Comparison of ENCODE assay signal across 1 cellular context in the genomic region with DNA sequence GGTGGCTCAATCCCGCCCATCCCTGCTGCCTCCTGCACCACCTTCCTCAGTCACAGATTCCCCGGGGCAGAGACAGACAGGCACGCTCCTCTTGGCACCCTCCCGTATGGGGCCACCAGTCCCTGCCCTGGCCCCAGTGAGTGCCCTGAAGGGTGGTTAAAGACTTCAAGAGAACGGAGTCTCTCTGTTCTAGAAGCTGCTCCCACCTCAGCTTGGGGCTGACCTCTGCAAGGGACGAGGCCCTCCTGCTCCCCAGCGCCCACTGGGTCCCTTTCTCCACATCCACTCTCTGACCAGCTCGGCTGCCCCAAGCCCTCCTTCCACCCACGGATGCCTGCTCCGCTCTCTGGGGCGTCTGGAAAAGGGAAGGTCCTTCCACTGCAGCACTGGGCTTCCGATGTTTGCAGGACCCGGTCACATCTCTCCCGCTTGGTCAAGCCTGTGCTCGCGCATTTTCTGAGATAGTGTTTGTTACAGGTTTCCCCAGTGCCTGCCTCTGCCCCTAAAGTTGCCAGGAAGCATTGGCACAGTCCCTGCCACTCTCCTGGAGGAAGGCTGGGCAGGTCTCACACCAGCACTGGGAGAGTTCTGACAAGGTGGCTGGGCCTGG.
TF ChIP-seq lines count a peak whose summit lies in the region.

No MANE protein-coding gene starts in this region.

TF ChIP-seq in H1, 55 proteins besides CTCF, POLR2A, EP300 and RAD21 (continued from another document):
- TF ChIP-seq TAF7 (optimal IDR thresholded peaks at IDR 0.05; ENCODE audit: borderline replicate concordance, low read depth, low read length): no peak
- no peak for TF ChIP-seq TCF12 (IDR thresholded peaks at IDR 0.05; ENCODE audit: low read depth, low read length)
- no peak for TF ChIP-seq NANOG (IDR thresholded peaks at IDR 0.05; ENCODE audit: insufficient read depth, low read depth, low read length, poor library complexity, severe bottlenecking)
- TF ChIP-seq SIRT6 (IDR thresholded peaks at IDR 0.05; ENCODE audit: low read length): no peak
- TF ChIP-seq POLR2AphosphoS5 (IDR thresholded peaks at IDR 0.05; ENCODE audit: low read depth, low read length): no peak
- TF ChIP-seq, protein P1, sequence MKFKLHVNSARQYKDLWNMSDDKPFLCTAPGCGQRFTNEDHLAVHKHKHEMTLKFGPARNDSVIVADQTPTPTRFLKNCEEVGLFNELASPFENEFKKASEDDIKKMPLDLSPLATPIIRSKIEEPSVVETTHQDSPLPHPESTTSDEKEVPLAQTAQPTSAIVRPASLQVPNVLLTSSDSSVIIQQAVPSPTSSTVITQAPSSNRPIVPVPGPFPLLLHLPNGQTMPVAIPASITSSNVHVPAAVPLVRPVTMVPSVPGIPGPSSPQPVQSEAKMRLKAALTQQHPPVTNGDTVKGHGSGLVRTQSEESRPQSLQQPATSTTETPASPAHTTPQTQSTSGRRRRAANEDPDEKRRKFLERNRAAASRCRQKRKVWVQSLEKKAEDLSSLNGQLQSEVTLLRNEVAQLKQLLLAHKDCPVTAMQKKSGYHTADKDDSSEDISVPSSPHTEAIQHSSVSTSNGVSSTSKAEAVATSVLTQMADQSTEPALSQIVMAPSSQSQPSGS (IDR thresholded peaks at IDR 0.05; ENCODE audit: low read length): no peak
- TF ChIP-seq ASH2L (IDR thresholded peaks at IDR 0.05; ENCODE audit: low read length): no peak
- no peak for TF ChIP-seq BRCA1 (IDR thresholded peaks at IDR 0.05; ENCODE audit: low read depth, low read length)
- TF ChIP-seq NRF1 (IDR thresholded peaks at IDR 0.05; ENCODE audit: low read depth, low read length): no peak
- no peak for TF ChIP-seq SP1 (IDR thresholded peaks at IDR 0.05; ENCODE audit: low read depth, low read length)
- TF ChIP-seq POU5F1 (IDR thresholded peaks at IDR 0.05; ENCODE audit: low read depth, low read length): no peak
- TF ChIP-seq, protein P2, sequence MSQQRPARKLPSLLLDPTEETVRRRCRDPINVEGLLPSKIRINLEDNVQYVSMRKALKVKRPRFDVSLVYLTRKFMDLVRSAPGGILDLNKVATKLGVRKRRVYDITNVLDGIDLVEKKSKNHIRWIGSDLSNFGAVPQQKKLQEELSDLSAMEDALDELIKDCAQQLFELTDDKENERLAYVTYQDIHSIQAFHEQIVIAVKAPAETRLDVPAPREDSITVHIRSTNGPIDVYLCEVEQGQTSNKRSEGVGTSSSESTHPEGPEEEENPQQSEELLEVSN (IDR thresholded peaks at IDR 0.05): no peak
